In genomic region chr2:8278709-8279354, GRCh38 we compare ENCODE assay signal across 1 cellular context.
TF ChIP-seq lines count a peak whose summit lies in the region.

No MANE protein-coding gene starts in this region.

TF ChIP-seq in GM12878, 131 proteins besides CTCF, POLR2A, EP300 and RAD21 (continued from another document):
- TF ChIP-seq ELK1 (IDR thresholded peaks at IDR 0.05; ENCODE audit: low read depth, low read length) (no peak), RELA (IDR thresholded peaks at IDR 0.05; ENCODE audit: borderline replicate concordance, partially characterized antibody) (no peak), ATF7 (IDR thresholded peaks at IDR 0.05; ENCODE audit: low read depth) (no peak), IRF3 (IDR thresholded peaks at IDR 0.05) (no peak), RELB (IDR thresholded peaks at IDR 0.05; ENCODE audit: low read depth) (no peak), BCLAF1 (IDR thresholded peaks at IDR 0.05) (no peak), ZBTB40 (IDR thresholded peaks at IDR 0.05; ENCODE audit: borderline replicate concordance) (no peak)
